In genomic region chr10:101588879-101589278, GRCh38 we compare ENCODE assay signal across 7 cellular contexts. TPM values are rescaled to one million over a fixed set of nuclear protein-coding genes. Genes with fewer than 3 reads are reported as not detected.
DNase-seq lines count a peak whose midpoint lies in the region; ATAC-seq and TF ChIP-seq lines count a peak whose summit lies in the region.

No MANE protein-coding gene starts in this region.

- 74 to 88% (median 85%) methylated on average over 5 of the region's 5 CpGs for WGBS in spleen, 5 donors

- no peak for TF ChIP-seq CTCF in foreskin fibroblast (IDR thresholded peaks at IDR 0.05; ENCODE audit: low read depth, low read length)
- TF ChIP-seq CTCF in spleen (IDR thresholded peaks at IDR 0.05 in 8 of 11, conservative IDR thresholded peaks at IDR 0.05 in 3 of 11) = no peak

- TF ChIP-seq POLR2A in spleen (IDR thresholded peaks at IDR 0.05) = no peak

- ATAC-seq in SK-N-SH treated with all-trans-retinoic acid at 6 μM for 48 hours = peak; percentile 64

- H3K27ac ChIP-seq in spleen = no peak overlapping the region

- H3K4me3 ChIP-seq in H7 (ENCODE audit: insufficient read depth, low read depth, low read length) (peak overlapping the region; percentile 95; the same call in 1 of the 2 replicates), foreskin fibroblast (ENCODE audit: low read depth in 1 of 2, low read length in 2 of 2) (peak overlapping the region; percentile 95 to 96), spleen (peak overlapping the region in 7 of 8 donors; percentile 72 to 98 (median 96))

- H3K36me3 ChIP-seq in H7 (replicated peaks; ENCODE audit: control insufficient read depth, insufficient read depth, low read length) (peaks cover 4% of the 10 kb centered on the region), spleen (peaks cover 0 to 21% (median 9%) of the 10 kb centered on the region in 6 donors)

- H3K4me1 ChIP-seq in spleen = peaks cover 10 to 40% (median 23%) of the 10 kb centered on the region in 6 donors

- intact Hi-C loops in spleen (cut with DNase I; ENCODE audit: low total_unique reads) = no loop called here

- no peaks in the 10 kb centered on the region for H3K27me3 ChIP-seq in H7 (ENCODE audit: control insufficient read depth, insufficient read depth, low read length)
- no peaks in the 10 kb centered on the region for H3K27me3 ChIP-seq in spleen (replicated peaks in 1 of 7)

- DNase-seq in H7 (peak; percentile 29), foreskin fibroblast (peak in 1 of 2 donors; percentile 75), spleen (peak; percentile 47), occipital lobe (lab: John Stamatoyannopoulos, UW) (no peak), cerebellum (ENCODE audit: low spot score) (no peak), 8988T (no peak)

- H3K9me3 ChIP-seq in spleen = no peaks in the 10 kb centered on the region

TF ChIP-seq in SK-N-SH treated with all-trans-retinoic acid at 6 μM for 48 hours, 23 proteins besides CTCF, POLR2A, EP300 and RAD21:
- TF ChIP-seq TOX (CRISPR knock-in tag; IDR thresholded peaks at IDR 0.05; ENCODE audit: borderline replicate concordance) (no peak), CSRNP3 (CRISPR knock-in tag; IDR thresholded peaks at IDR 0.05) (no peak), ZNF565 (CRISPR knock-in tag; conservative IDR thresholded peaks at IDR 0.05; ENCODE audit: low read depth) (no peak), CSDC2 (CRISPR knock-in tag; IDR thresholded peaks at IDR 0.05) (no peak), GLIS3 (CRISPR knock-in tag; IDR thresholded peaks at IDR 0.05) (no peak), BACH2 (CRISPR knock-in tag; IDR thresholded peaks at IDR 0.05; ENCODE audit: borderline replicate concordance) (no peak)

RNA-seq across cellular contexts. Expression of gene DPCD, which starts 0.8 kb away (rescaled TPM):
- 33.4 and 48.7 TPM in 2 replicates for total RNA-seq in H7 (2014; rRNA removed; shearing (Covaris generic))
- total RNA-seq in spleen = 1 to 10 TPM; 3.2 to 9.6 (median 5.4) TPM
- polyA plus RNA-seq in spleen = 1 to 10 TPM; 3.2 to 4.5 (median 4.4) TPM
- total RNA-seq in occipital lobe = 12.5 TPM
- total RNA-seq in cerebellum = 13.1 TPM

RNA-seq across cellular contexts. Expression of gene POLL, which starts 0.8 kb away (rescaled TPM):
- 24.9 and 25.0 TPM in 2 replicates for total RNA-seq in H7 (2014; rRNA removed; shearing (Covaris generic))
- total RNA-seq in spleen = 10 to 100 TPM; 27.6 to 36.7 (median 28.9) TPM
- 10 to 100 TPM; 22.3 to 40.3 (median 39.0) TPM for polyA plus RNA-seq in spleen
- total RNA-seq in occipital lobe = 8.3 TPM
- 14.4 TPM for total RNA-seq in cerebellum

Comparison
In these comparisons a context has a peak if more than half of its experiments do, and no peak if none do; other contexts are left out.
1. DNase-seq: peak in H7 (single experiment) and spleen (single experiment); none in occipital lobe (single experiment), cerebellum (single experiment) and 8988T (single experiment).
2. Peak in every context shown above with its lines, with median percentiles within 50 percentile points of each other: H3K4me3 ChIP-seq.